In the genomic region with DNA sequence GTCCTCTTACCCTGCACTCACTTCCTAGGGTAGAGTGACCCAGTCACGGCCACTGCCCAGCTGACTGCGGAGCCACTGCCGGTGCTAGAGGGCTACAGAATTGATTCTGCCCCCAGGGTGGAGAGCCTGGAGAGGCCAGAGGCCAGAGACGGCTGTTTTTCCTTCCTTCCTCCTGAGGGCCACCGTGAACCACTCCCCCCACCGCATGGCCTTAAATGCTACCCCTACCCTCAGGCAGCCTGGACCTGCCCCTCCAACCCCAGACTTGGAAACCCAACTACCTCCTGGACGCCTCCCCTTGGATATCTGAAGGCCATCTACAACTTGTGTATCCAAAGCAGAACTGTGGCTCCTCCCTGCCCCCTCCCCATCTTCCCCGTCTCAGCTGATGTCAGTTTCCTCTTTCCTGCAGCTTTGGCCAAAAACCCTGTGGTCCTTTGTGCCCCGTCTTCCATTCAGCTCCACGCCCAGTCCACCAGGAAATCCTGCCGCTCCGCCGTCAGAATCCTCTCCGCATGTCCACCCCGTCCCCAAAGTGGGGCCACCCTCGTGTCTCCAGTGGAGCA, we compare ENCODE assay signal across 1 cellular context.
TF ChIP-seq lines count a peak whose summit lies in the region.

No MANE protein-coding gene starts in this region.

TF ChIP-seq in H1, 55 proteins besides CTCF, POLR2A, EP300 and RAD21:
- TF ChIP-seq RBBP5 (IDR thresholded peaks at IDR 0.05; ENCODE audit: borderline replicate concordance, low read depth, low read length): no peak
- TF ChIP-seq, protein P1, sequence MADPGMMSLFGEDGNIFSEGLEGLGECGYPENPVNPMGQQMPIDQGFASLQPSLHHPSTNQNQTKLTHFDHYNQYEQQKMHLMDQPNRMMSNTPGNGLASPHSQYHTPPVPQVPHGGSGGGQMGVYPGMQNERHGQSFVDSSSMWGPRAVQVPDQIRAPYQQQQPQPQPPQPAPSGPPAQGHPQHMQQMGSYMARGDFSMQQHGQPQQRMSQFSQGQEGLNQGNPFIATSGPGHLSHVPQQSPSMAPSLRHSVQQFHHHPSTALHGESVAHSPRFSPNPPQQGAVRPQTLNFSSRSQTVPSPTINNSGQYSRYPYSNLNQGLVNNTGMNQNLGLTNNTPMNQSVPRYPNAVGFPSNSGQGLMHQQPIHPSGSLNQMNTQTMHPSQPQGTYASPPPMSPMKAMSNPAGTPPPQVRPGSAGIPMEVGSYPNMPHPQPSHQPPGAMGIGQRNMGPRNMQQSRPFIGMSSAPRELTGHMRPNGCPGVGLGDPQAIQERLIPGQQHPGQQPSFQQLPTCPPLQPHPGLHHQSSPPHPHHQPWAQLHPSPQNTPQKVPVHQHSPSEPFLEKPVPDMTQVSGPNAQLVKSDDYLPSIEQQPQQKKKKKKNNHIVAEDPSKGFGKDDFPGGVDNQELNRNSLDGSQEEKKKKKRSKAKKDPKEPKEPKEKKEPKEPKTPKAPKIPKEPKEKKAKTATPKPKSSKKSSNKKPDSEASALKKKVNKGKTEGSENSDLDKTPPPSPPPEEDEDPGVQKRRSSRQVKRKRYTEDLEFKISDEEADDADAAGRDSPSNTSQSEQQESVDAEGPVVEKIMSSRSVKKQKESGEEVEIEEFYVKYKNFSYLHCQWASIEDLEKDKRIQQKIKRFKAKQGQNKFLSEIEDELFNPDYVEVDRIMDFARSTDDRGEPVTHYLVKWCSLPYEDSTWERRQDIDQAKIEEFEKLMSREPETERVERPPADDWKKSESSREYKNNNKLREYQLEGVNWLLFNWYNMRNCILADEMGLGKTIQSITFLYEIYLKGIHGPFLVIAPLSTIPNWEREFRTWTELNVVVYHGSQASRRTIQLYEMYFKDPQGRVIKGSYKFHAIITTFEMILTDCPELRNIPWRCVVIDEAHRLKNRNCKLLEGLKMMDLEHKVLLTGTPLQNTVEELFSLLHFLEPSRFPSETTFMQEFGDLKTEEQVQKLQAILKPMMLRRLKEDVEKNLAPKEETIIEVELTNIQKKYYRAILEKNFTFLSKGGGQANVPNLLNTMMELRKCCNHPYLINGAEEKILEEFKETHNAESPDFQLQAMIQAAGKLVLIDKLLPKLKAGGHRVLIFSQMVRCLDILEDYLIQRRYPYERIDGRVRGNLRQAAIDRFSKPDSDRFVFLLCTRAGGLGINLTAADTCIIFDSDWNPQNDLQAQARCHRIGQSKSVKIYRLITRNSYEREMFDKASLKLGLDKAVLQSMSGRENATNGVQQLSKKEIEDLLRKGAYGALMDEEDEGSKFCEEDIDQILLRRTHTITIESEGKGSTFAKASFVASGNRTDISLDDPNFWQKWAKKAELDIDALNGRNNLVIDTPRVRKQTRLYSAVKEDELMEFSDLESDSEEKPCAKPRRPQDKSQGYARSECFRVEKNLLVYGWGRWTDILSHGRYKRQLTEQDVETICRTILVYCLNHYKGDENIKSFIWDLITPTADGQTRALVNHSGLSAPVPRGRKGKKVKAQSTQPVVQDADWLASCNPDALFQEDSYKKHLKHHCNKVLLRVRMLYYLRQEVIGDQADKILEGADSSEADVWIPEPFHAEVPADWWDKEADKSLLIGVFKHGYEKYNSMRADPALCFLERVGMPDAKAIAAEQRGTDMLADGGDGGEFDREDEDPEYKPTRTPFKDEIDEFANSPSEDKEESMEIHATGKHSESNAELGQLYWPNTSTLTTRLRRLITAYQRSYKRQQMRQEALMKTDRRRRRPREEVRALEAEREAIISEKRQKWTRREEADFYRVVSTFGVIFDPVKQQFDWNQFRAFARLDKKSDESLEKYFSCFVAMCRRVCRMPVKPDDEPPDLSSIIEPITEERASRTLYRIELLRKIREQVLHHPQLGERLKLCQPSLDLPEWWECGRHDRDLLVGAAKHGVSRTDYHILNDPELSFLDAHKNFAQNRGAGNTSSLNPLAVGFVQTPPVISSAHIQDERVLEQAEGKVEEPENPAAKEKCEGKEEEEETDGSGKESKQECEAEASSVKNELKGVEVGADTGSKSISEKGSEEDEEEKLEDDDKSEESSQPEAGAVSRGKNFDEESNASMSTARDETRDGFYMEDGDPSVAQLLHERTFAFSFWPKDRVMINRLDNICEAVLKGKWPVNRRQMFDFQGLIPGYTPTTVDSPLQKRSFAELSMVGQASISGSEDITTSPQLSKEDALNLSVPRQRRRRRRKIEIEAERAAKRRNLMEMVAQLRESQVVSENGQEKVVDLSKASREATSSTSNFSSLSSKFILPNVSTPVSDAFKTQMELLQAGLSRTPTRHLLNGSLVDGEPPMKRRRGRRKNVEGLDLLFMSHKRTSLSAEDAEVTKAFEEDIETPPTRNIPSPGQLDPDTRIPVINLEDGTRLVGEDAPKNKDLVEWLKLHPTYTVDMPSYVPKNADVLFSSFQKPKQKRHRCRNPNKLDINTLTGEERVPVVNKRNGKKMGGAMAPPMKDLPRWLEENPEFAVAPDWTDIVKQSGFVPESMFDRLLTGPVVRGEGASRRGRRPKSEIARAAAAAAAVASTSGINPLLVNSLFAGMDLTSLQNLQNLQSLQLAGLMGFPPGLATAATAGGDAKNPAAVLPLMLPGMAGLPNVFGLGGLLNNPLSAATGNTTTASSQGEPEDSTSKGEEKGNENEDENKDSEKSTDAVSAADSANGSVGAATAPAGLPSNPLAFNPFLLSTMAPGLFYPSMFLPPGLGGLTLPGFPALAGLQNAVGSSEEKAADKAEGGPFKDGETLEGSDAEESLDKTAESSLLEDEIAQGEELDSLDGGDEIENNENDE (IDR thresholded peaks at IDR 0.05; ENCODE audit: insufficient replicate concordance, low read length): no peak
- TF ChIP-seq BRCA1 (IDR thresholded peaks at IDR 0.05; ENCODE audit: low read depth, low read length): no peak
- TF ChIP-seq CBX5 (IDR thresholded peaks at IDR 0.05; ENCODE audit: low read depth, low read length): no peak
- TF ChIP-seq CREB1 (IDR thresholded peaks at IDR 0.05): no peak
- no peak for TF ChIP-seq CHD2 (IDR thresholded peaks at IDR 0.05; ENCODE audit: low read length)
- TF ChIP-seq TAF1 (IDR thresholded peaks at IDR 0.05; ENCODE audit: low read depth, low read length): no peak
- TF ChIP-seq SIN3A (conservative IDR thresholded peaks at IDR 0.05 in 1 of 2, IDR thresholded peaks at IDR 0.05 in 1 of 2; ENCODE audit: low read depth in 1 of 2, low read length in 2 of 2): no peak
- TF ChIP-seq MAFK (IDR thresholded peaks at IDR 0.05; ENCODE audit: low read depth, low read length): no peak
